3 cellular contexts compared by ENCODE assay signal in genomic region chr1:160092366-160093068, GRCh38.
TF ChIP-seq lines count a peak whose summit lies in the region.

No MANE protein-coding gene starts in this region.

TF ChIP-seq in HEK293, 187 proteins besides CTCF, POLR2A, EP300 and RAD21:
- TF ChIP-seq ZNF768 (tag by site-specific recombination; IDR thresholded peaks at IDR 0.05) (no peak), ZNF248 (tag by site-specific recombination; IDR thresholded peaks at IDR 0.05) (no peak), ZIC2 (tag by site-specific recombination; IDR thresholded peaks at IDR 0.05) (peak; percentile 21), ZNF121 (tag by site-specific recombination; IDR thresholded peaks at IDR 0.05) (no peak), ZNF777 (tag by site-specific recombination; IDR thresholded peaks at IDR 0.05; ENCODE audit: borderline replicate concordance) (no peak)

TF ChIP-seq in K562, 482 proteins besides CTCF, POLR2A, EP300 and RAD21:
- no peak for TF ChIP-seq ETS1 (conservative IDR thresholded peaks at IDR 0.05; ENCODE audit: control insufficient read depth, low read depth, low read length)
- no peak for TF ChIP-seq RNF219 (CRISPR knock-in tag; IDR thresholded peaks at IDR 0.05)
- no peak for TF ChIP-seq DNMT1 (IDR thresholded peaks at IDR 0.05)
- no peak for TF ChIP-seq HDAC3 (IDR thresholded peaks at IDR 0.05; ENCODE audit: borderline replicate concordance, partially characterized antibody)
- TF ChIP-seq HDAC8 (tag; IDR thresholded peaks at IDR 0.05), result no peak
- peak; percentile 31; the same call in 1 of the 2 replicates for TF ChIP-seq POLR2G (IDR thresholded peaks at IDR 0.05; ENCODE audit: low read depth, low read length)

TF ChIP-seq in SK-N-SH, 30 proteins besides CTCF, POLR2A, EP300 and RAD21:
- TF ChIP-seq NFIC (IDR thresholded peaks at IDR 0.05; ENCODE audit: borderline replicate concordance) (no peak), POLR2AphosphoS5 (IDR thresholded peaks at IDR 0.05; ENCODE audit: low read depth, low read length) (no peak), TAF1 (IDR thresholded peaks at IDR 0.05; ENCODE audit: borderline replicate concordance, low read depth, low read length) (no peak), ZBTB33 (IDR thresholded peaks at IDR 0.05; ENCODE audit: borderline replicate concordance, low read depth) (no peak), RCOR1 (IDR thresholded peaks at IDR 0.05; ENCODE audit: low read length) (no peak), TEAD4 (IDR thresholded peaks at IDR 0.05; ENCODE audit: borderline replicate concordance, insufficient read depth) (no peak), FOXJ3 (CRISPR knock-in tag; IDR thresholded peaks at IDR 0.05) (no peak), RXRA (IDR thresholded peaks at IDR 0.05; ENCODE audit: borderline replicate concordance, low read depth) (no peak), MAX (IDR thresholded peaks at IDR 0.05; ENCODE audit: low read depth) (no peak), GATA2 (CRISPR knock-in tag; IDR thresholded peaks at IDR 0.05) (no peak), NRF1 (IDR thresholded peaks at IDR 0.05; ENCODE audit: low read depth, low read length) (no peak), CHD2 (IDR thresholded peaks at IDR 0.05; ENCODE audit: low read length, partially characterized antibody) (no peak)
